ENCODE assay signal across 1 cellular context in the genomic region with DNA sequence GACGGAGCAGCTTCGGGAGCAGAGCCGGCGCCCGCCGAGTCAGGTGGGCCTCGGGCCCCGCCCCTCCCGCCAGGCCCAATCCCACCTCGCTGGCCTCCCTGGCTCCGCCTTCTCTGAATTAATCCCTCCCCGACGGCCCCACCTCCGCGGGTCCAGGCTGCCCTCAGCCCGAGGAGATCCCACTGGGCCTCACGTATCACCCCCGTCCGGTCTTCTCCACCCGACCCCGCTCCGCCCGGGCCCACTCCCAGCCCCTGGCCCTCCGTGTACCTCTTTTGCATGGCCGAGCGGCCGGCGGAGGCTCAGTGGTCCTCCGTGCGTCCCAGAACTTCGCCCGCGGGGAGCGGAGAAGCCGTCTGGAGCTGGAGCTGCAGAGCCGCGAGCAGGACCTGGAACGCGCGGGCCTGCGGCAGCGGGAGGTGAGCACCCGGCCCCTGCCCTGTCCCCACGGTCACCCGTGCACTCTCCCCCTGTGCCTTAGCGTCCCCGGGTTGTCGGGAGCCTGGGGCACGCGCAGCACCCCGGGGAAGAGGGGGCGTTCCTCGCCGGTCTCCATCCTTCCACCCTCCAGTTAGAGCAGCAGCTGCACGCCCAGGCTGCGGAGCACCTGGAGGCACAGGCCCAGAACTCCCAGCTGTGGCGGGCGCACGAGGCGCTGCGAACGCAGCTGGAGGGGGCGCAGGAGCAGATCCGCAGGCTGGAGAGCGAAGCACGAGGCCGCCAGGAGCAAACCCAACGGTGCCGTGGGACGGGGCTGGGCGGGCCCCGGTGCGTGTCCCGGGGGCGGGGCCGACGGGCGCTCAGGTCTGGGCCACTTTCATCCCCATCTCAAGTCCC.
A peak's percentile ranks its signal among the peaks of the same experiment; 100 is the strongest.
TF ChIP-seq lines count a peak whose summit lies in the region.

No MANE protein-coding gene starts in this region.

TF ChIP-seq in GM23338, 12 proteins besides CTCF, POLR2A, EP300 and RAD21:
- TF ChIP-seq EZH2phosphoT487 (IDR thresholded peaks at IDR 0.05; ENCODE audit: unreplicated experiment) (no peak), EZH2 (IDR thresholded peaks at IDR 0.05; ENCODE audit: low read depth, unreplicated experiment) (no peak), POLR2AphosphoS5 (IDR thresholded peaks at IDR 0.05; ENCODE audit: low read depth) (peak; percentile 83)
- TF ChIP-seq, protein P1, sequence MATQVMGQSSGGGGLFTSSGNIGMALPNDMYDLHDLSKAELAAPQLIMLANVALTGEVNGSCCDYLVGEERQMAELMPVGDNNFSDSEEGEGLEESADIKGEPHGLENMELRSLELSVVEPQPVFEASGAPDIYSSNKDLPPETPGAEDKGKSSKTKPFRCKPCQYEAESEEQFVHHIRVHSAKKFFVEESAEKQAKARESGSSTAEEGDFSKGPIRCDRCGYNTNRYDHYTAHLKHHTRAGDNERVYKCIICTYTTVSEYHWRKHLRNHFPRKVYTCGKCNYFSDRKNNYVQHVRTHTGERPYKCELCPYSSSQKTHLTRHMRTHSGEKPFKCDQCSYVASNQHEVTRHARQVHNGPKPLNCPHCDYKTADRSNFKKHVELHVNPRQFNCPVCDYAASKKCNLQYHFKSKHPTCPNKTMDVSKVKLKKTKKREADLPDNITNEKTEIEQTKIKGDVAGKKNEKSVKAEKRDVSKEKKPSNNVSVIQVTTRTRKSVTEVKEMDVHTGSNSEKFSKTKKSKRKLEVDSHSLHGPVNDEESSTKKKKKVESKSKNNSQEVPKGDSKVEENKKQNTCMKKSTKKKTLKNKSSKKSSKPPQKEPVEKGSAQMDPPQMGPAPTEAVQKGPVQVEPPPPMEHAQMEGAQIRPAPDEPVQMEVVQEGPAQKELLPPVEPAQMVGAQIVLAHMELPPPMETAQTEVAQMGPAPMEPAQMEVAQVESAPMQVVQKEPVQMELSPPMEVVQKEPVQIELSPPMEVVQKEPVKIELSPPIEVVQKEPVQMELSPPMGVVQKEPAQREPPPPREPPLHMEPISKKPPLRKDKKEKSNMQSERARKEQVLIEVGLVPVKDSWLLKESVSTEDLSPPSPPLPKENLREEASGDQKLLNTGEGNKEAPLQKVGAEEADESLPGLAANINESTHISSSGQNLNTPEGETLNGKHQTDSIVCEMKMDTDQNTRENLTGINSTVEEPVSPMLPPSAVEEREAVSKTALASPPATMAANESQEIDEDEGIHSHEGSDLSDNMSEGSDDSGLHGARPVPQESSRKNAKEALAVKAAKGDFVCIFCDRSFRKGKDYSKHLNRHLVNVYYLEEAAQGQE (IDR thresholded peaks at IDR 0.05; ENCODE audit: unreplicated experiment) = no peak
